36 cellular contexts compared by ENCODE assay signal in the genomic region with DNA sequence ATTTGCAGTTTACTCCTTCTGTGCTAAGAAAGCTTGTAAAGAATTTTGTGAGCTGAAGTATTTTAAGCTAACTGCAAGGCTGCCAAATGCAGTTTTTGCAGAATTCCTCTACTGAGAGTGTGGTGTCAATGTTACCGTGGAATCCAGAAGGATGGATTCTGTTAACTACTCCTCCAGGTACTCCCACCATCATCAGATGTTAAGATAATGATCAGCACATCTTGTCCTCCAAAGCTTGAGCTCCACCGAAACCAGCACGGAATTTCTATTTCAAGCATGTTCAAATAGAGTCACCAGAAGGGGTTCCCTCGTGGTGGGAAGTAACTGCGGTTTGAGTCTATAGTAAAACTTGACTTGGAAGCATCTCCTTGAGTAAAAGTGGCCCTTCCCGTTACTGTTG.
"Had no signal": no experiment of that assay in that cellular context is flagged by ENCODE, and none has a peak within 500 bp of the region (broad histone marks: within the 10 kb centered on the region; RNA-seq: fewer than 3 reads in every experiment).

No MANE protein-coding gene starts in this region.

- H3K27ac ChIP-seq: ascending aorta, breast epithelium, cardiac muscle cell, coronary artery, dorsolateral prefrontal cortex, esophagus muscularis mucosa, foreskin keratinocyte, gastrocnemius medialis, heart left ventricle had no signal

- H3K36me3 Mint-ChIP-seq: activated CD4-positive, alpha-beta memory T cell treated with anti-CD3 and anti-CD28 coated beads for 36 hours; activated CD8-positive, alpha-beta memory T cell treated with anti-CD3 and anti-CD28 coated beads, Interleukin-2, amount 10 ng/mL, durations not matched to agents 7 days and 5 days; activated naive CD4-positive, alpha-beta T cell treated with anti-CD3 and anti-CD28 coated beads, Interleukin-2, amount 50 U/mL, for 24 hours; activated naive CD8-positive, alpha-beta T cell treated with anti-CD3 and anti-CD28 coated beads for 36 hours; brain; T-cell; WTC11 had no signal

- H3K9me3 ChIP-seq: ascending aorta, breast epithelium, esophagus muscularis mucosa, gastrocnemius medialis, heart left ventricle had no signal

- H3K4me1 ChIP-seq: ascending aorta, breast epithelium, foreskin keratinocyte, gastrocnemius medialis had no signal

- H3K36me3 ChIP-seq: ascending aorta, breast epithelium, cardiac muscle cell, esophagus muscularis mucosa, gastrocnemius medialis, heart left ventricle had no signal

- H3K27me3 ChIP-seq: ascending aorta, breast epithelium, cardiac muscle cell, dorsolateral prefrontal cortex, esophagus muscularis mucosa, foreskin keratinocyte, gastrocnemius medialis, heart left ventricle had no signal

- ATAC-seq: activated CD4-positive, alpha-beta T cell treated with anti-CD3 and anti-CD28 coated beads for 36 hours; activated CD8-positive, alpha-beta memory T cell treated with anti-CD3 and anti-CD28 coated beads, Interleukin-2, amount 10 ng/mL, durations not matched to agents 7 days and 5 days; activated CD8-positive, alpha-beta T cell treated with anti-CD3 and anti-CD28 coated beads, Interleukin-2, amount 10 ng/mL, durations not matched to agents 7 days and 5 days; activated naive CD8-positive, alpha-beta T cell treated with anti-CD3 and anti-CD28 coated beads, Interleukin-2, amount 50 U/mL, for 24 hours; effector memory CD8-positive, alpha-beta T cell; foreskin keratinocyte; gastrocnemius medialis; heart left ventricle; T-cell; WTC11 had no signal

- H3K4me3 Mint-ChIP-seq: activated CD4-positive, alpha-beta memory T cell treated with anti-CD3 and anti-CD28 coated beads for 36 hours; activated CD4-positive, alpha-beta T cell treated with anti-CD3 and anti-CD28 coated beads for 36 hours; activated CD4-positive, alpha-beta T cell treated with anti-CD3 and anti-CD28 coated beads, Interleukin-2, amount 10 ng/mL, durations not matched to agents 24 days and 14 days; activated CD8-positive, alpha-beta memory T cell treated with anti-CD3 and anti-CD28 coated beads, Interleukin-2, amount 10 ng/mL, durations not matched to agents 7 days and 5 days; activated CD8-positive, alpha-beta T cell treated with anti-CD3 and anti-CD28 coated beads, Interleukin-2, amount 10 ng/mL, durations not matched to agents 7 days and 5 days; activated naive CD4-positive, alpha-beta T cell treated with anti-CD3 and anti-CD28 coated beads for 36 hours; activated naive CD4-positive, alpha-beta T cell treated with anti-CD3 and anti-CD28 coated beads, Interleukin-2, amount 50 U/mL, for 24 hours; activated naive CD8-positive, alpha-beta T cell treated with anti-CD3 and anti-CD28 coated beads for 36 hours; activated naive CD8-positive, alpha-beta T cell treated with anti-CD3 and anti-CD28 coated beads, Interleukin-2, amount 50 U/mL, for 24 hours; activated T-helper 1 cell treated with anti-CD3 and anti-CD28 coated beads, Interleukin-12 subunit alpha, Interleukin-12 subunit beta, Interleukin-2, Interleukin-4 antibody, amounts not matched to agents 30 ng/mL and 10 ng/mL and 1 ng/mL, durations not matched to agents 14 hours and 24 hours and 36 hours; brain; dendritic cell treated with granulocyte-macrophage colony-stimulating factor and Interleukin-4, amounts not matched to agents 40 ng/mL and 50 ng/mL, for 4 days; effector memory CD8-positive, alpha-beta T cell; T-cell; T-helper 1 cell treated with Interleukin-12 subunit alpha and Interleukin-12 subunit beta and Interleukin-4 antibody, amounts not matched to agents 30 μg/mL and 1 μg/mL, for 36 hours; T-helper 2 cell treated with Interferon-gamma antibody and Interleukin-4, amounts not matched to agents 5 μg/mL and 100 μg/mL, for 36 hours; WTC11 had no signal

- DNase-seq: activated CD4-positive, alpha-beta memory T cell treated with anti-CD3 and anti-CD28 coated beads for 36 hours; activated CD4-positive, alpha-beta T cell treated with anti-CD3 and anti-CD28 coated beads for 36 hours; activated CD4-positive, alpha-beta T cell treated with anti-CD3 and anti-CD28 coated beads, Interleukin-2, amount 10 ng/mL, durations not matched to agents 24 days and 14 days; activated CD4-positive, CD25-positive, alpha-beta regulatory T cell treated with anti-CD3 and anti-CD28 coated beads, Interleukin-2, amount 50 U/mL, for 72 hours; activated CD8-positive, alpha-beta memory T cell treated with anti-CD3 and anti-CD28 coated beads, Interleukin-2, amount 10 ng/mL, durations not matched to agents 7 days and 5 days; activated CD8-positive, alpha-beta memory T cell treated with anti-CD3 and anti-CD28 coated beads, Interleukin-2, amount 50 U/mL, for 4 hours; activated CD8-positive, alpha-beta T cell treated with anti-CD3 and anti-CD28 coated beads, Interleukin-2, amount 10 ng/mL, durations not matched to agents 7 days and 5 days; activated effector memory CD4-positive, alpha-beta T cell treated with anti-CD3 and anti-CD28 coated beads, Interleukin-2, amount 50 U/mL, for 16 hours; activated naive CD4-positive, alpha-beta T cell treated with anti-CD3 and anti-CD28 coated beads for 36 hours; activated naive CD8-positive, alpha-beta T cell treated with anti-CD3 and anti-CD28 coated beads for 36 hours; activated naive CD8-positive, alpha-beta T cell treated with anti-CD3 and anti-CD28 coated beads, Interleukin-2, amount 50 U/mL, for 24 hours; activated T-cell treated with anti-CD3 and anti-CD28 coated beads, Interleukin-2, amount 50 U/mL, for 1 hour; activated T-cell treated with anti-CD3 and anti-CD28 coated beads, Interleukin-2, amount 50 U/mL, for 48 hours; central memory CD4-positive, alpha-beta T cell; effector memory CD8-positive, alpha-beta T cell; erythroblast; foreskin keratinocyte; gastrocnemius medialis; glutamatergic neuron; heart left ventricle; T-cell; T1000 had no signal

- H3K4me3 ChIP-seq: ascending aorta, breast epithelium, cardiac muscle cell, coronary artery, dorsolateral prefrontal cortex, esophagus muscularis mucosa, gastrocnemius medialis, heart left ventricle had no signal

- H3K4me1 Mint-ChIP-seq: activated CD4-positive, alpha-beta T cell treated with anti-CD3 and anti-CD28 coated beads for 36 hours; activated CD4-positive, alpha-beta T cell treated with anti-CD3 and anti-CD28 coated beads, Interleukin-2, amount 10 ng/mL, durations not matched to agents 24 days and 14 days; activated CD8-positive, alpha-beta memory T cell treated with anti-CD3 and anti-CD28 coated beads, Interleukin-2, amount 10 ng/mL, durations not matched to agents 7 days and 5 days; activated naive CD4-positive, alpha-beta T cell treated with anti-CD3 and anti-CD28 coated beads, Interleukin-2, amount 50 U/mL, for 24 hours; activated naive CD8-positive, alpha-beta T cell treated with anti-CD3 and anti-CD28 coated beads for 36 hours; activated naive CD8-positive, alpha-beta T cell treated with anti-CD3 and anti-CD28 coated beads, Interleukin-2, amount 50 U/mL, for 24 hours; T-cell had no signal

- H3K9me3 Mint-ChIP-seq: activated CD4-positive, alpha-beta memory T cell treated with anti-CD3 and anti-CD28 coated beads for 36 hours; activated CD4-positive, alpha-beta T cell treated with anti-CD3 and anti-CD28 coated beads, Interleukin-2, amount 10 ng/mL, durations not matched to agents 24 days and 14 days; activated naive CD4-positive, alpha-beta T cell treated with anti-CD3 and anti-CD28 coated beads for 36 hours; activated naive CD4-positive, alpha-beta T cell treated with anti-CD3 and anti-CD28 coated beads, Interleukin-2, amount 50 U/mL, for 24 hours; activated naive CD8-positive, alpha-beta T cell treated with anti-CD3 and anti-CD28 coated beads for 36 hours; activated naive CD8-positive, alpha-beta T cell treated with anti-CD3 and anti-CD28 coated beads, Interleukin-2, amount 50 U/mL, for 24 hours; activated T-helper 1 cell treated with anti-CD3 and anti-CD28 coated beads, Interleukin-12 subunit alpha, Interleukin-12 subunit beta, Interleukin-2, Interleukin-4 antibody, amounts not matched to agents 30 ng/mL and 10 ng/mL and 1 ng/mL, durations not matched to agents 14 hours and 24 hours and 36 hours; activated T-helper 2 cell treated with anti-CD3 and anti-CD28 coated beads, Interferon-gamma antibody, Interleukin-2, Interleukin-4, amounts not matched to agents 10 μg/mL and 5 μg/mL and 100 μg/mL, durations not matched to agents 14 hours and 24 hours and 36 hours; brain; dendritic cell treated with granulocyte-macrophage colony-stimulating factor and Interleukin-4, amounts not matched to agents 40 ng/mL and 50 ng/mL, for 4 days; effector memory CD8-positive, alpha-beta T cell; T-cell; T-helper 1 cell treated with Interleukin-12 subunit alpha and Interleukin-12 subunit beta and Interleukin-4 antibody, amounts not matched to agents 30 μg/mL and 1 μg/mL, for 36 hours; T-helper 2 cell treated with Interferon-gamma antibody and Interleukin-4, amounts not matched to agents 5 μg/mL and 100 μg/mL, for 36 hours; WTC11 had no signal

- H3K27ac Mint-ChIP-seq: activated CD4-positive, alpha-beta memory T cell treated with anti-CD3 and anti-CD28 coated beads for 36 hours; activated CD4-positive, alpha-beta T cell treated with anti-CD3 and anti-CD28 coated beads for 36 hours; activated CD4-positive, alpha-beta T cell treated with anti-CD3 and anti-CD28 coated beads, Interleukin-2, amount 10 ng/mL, durations not matched to agents 24 days and 14 days; activated CD8-positive, alpha-beta memory T cell treated with anti-CD3 and anti-CD28 coated beads, Interleukin-2, amount 10 ng/mL, durations not matched to agents 7 days and 5 days; activated CD8-positive, alpha-beta T cell treated with anti-CD3 and anti-CD28 coated beads, Interleukin-2, amount 10 ng/mL, durations not matched to agents 7 days and 5 days; activated naive CD4-positive, alpha-beta T cell treated with anti-CD3 and anti-CD28 coated beads for 36 hours; activated naive CD4-positive, alpha-beta T cell treated with anti-CD3 and anti-CD28 coated beads, Interleukin-2, amount 50 U/mL, for 24 hours; activated naive CD8-positive, alpha-beta T cell treated with anti-CD3 and anti-CD28 coated beads for 36 hours; activated naive CD8-positive, alpha-beta T cell treated with anti-CD3 and anti-CD28 coated beads, Interleukin-2, amount 50 U/mL, for 24 hours; activated T-helper 1 cell treated with anti-CD3 and anti-CD28 coated beads, Interleukin-12 subunit alpha, Interleukin-12 subunit beta, Interleukin-2, Interleukin-4 antibody, amounts not matched to agents 30 ng/mL and 10 ng/mL and 1 ng/mL, durations not matched to agents 14 hours and 24 hours and 36 hours; activated T-helper 2 cell treated with anti-CD3 and anti-CD28 coated beads, Interferon-gamma antibody, Interleukin-2, Interleukin-4, amounts not matched to agents 10 μg/mL and 5 μg/mL and 100 μg/mL, durations not matched to agents 14 hours and 24 hours and 36 hours; dendritic cell treated with granulocyte-macrophage colony-stimulating factor and Interleukin-4, amounts not matched to agents 40 ng/mL and 50 ng/mL, for 4 days; effector memory CD8-positive, alpha-beta T cell; T-cell; T-helper 1 cell treated with Interleukin-12 subunit alpha and Interleukin-12 subunit beta and Interleukin-4 antibody, amounts not matched to agents 30 μg/mL and 1 μg/mL, for 36 hours; T-helper 2 cell treated with Interferon-gamma antibody and Interleukin-4, amounts not matched to agents 5 μg/mL and 100 μg/mL, for 36 hours; WTC11 had no signal
